Comparison of ENCODE assay signal across 8 cellular contexts in genomic region chr5:127030259-127031146, GRCh38. TPM values are rescaled to one million over a fixed set of nuclear protein-coding genes. Genes with fewer than 3 reads are reported as not detected.
DNase-seq lines count a peak whose midpoint lies in the region; ATAC-seq and TF ChIP-seq lines count a peak whose summit lies in the region.

Gene MARCHF3, minus strand, starts transcription at chr5:127030558. Its CDS starts 112,387 bp downstream, at chr5:126918171.

- peak in 1 of 2 donors; percentile 37 for TF ChIP-seq RAD21 in liver (IDR thresholded peaks at IDR 0.05)

- H3K4me1 ChIP-seq in liver (ENCODE audit: control insufficient read depth in 4 of 4, insufficient read depth in 4 of 4, low read length in 3 of 4): peaks cover 7 to 14% (median 12%) of the 10 kb centered on the region in 4 donors

- peak; percentile 98 for DNase-seq in CD1c-positive myeloid dendritic cell (ENCODE audit: extremely low spot score)
- peak; percentile 91 for DNase-seq in NCI-H748 treated with DMSO at 0.1 percent for 48 hours (lab: John Stamatoyannopoulos, UW)
- peak; percentile 92 to 95 for DNase-seq in activated CD4-positive, alpha-beta T cell treated with anti-CD3 and anti-CD28 coated beads, Interleukin-2, amount 50 U/mL, for 48 hours
- DNase-seq in dermis microvascular lymphatic vessel endothelial cell (ENCODE audit: low read depth in 2 of 2): peak; percentile 92 to 98
- DNase-seq in stimulated activated CD4-positive, alpha-beta T cell treated with anti-CD3 and anti-CD28 coated beads, Interleukin-4, amount 100 ng/mL, for 1 hour: peak; percentile 94

- no peaks in the 10 kb centered on the region for H3K27me3 ChIP-seq in liver (ENCODE audit: control insufficient read depth in 4 of 4, insufficient read depth in 4 of 4, low read length in 3 of 4)

- no peaks in the 10 kb centered on the region for H3K36me3 ChIP-seq in liver (ENCODE audit: control insufficient read depth in 4 of 4, insufficient read depth in 3 of 4, low read depth in 1 of 4, low read length in 3 of 4)

- H3K9ac ChIP-seq in liver (ENCODE audit: low read depth in 1 of 2, low read length in 2 of 2): peak within 1 kb of the TSS; percentile 24 to 62

- TF ChIP-seq CTCF in liver (IDR thresholded peaks at IDR 0.05; ENCODE audit: low read depth, low read length, missing input control): peak; percentile 11

- under 1% methylated on average over 97 of the region's 97 CpGs for whole genome bisulfite sequencing in liver

- H3K27ac ChIP-seq in liver (ENCODE audit: low read depth in 1 of 2, low read length in 2 of 2): peak within 1 kb of the TSS; percentile 62 to 71

- H3K9me3 ChIP-seq in liver (ENCODE audit: control insufficient read depth in 4 of 4, low read length in 3 of 4): no peaks in the 10 kb centered on the region

- peak within 1 kb of the TSS; percentile 70 to 76 (median 72) for H3K4me3 ChIP-seq in liver (ENCODE audit: low read depth in 1 of 3, low read length in 3 of 3)

- ATAC-seq in GM19372 (IDR thresholded peaks at IDR 0.05; ENCODE audit: low read depth, unreplicated experiment) (peak; percentile 91), HG03521 (IDR thresholded peaks at IDR 0.05; ENCODE audit: unreplicated experiment) (peak; percentile 97)

TF ChIP-seq in liver, 16 proteins besides CTCF, POLR2A, EP300 and RAD21:
- peak; percentile 61 for TF ChIP-seq YY1 (IDR thresholded peaks at IDR 0.05)
- TF ChIP-seq EGR1 (IDR thresholded peaks at IDR 0.05; ENCODE audit: low read depth in 2 of 2): peak in 1 of 2 donors; percentile 15
- TF ChIP-seq MAX (IDR thresholded peaks at IDR 0.05): no peak
- no peak for TF ChIP-seq HNF4A (conservative IDR thresholded peaks at IDR 0.05)
- TF ChIP-seq REST (IDR thresholded peaks at IDR 0.05): peak; percentile 77
- TF ChIP-seq RXRA (IDR thresholded peaks at IDR 0.05): no peak
- peak in 1 of 2 donors; percentile 54 for TF ChIP-seq JUND (IDR thresholded peaks at IDR 0.05)
- peak; percentile 88 for TF ChIP-seq TAF1 (conservative IDR thresholded peaks at IDR 0.05)
- TF ChIP-seq SP1 (IDR thresholded peaks at IDR 0.05): peak; percentile 79
- TF ChIP-seq GABPA (IDR thresholded peaks at IDR 0.05 in 1 of 2, conservative IDR thresholded peaks at IDR 0.05 in 1 of 2): peak in 1 of 2 donors; percentile 44
- TF ChIP-seq HNF4G (IDR thresholded peaks at IDR 0.05): no peak

RNA-seq across cellular contexts. Expression of gene MARCHF3, which starts in this region (rescaled TPM):
- total RNA-seq in dermis microvascular lymphatic vessel endothelial cell: 99.6 and 123 TPM in 2 replicates
- 10 to 100 TPM in 1 of 2 donors, 1 to 10 TPM in 1; 1.6 to 51.0 TPM for total RNA-seq in liver
- 1 to 10 TPM in 1 of 2 donors, under 1 TPM in 1; 0.93 to 1.1 TPM for polyA plus RNA-seq in liver

Comparison
In these comparisons a context has a peak if more than half of its experiments do, and no peak if none do; other contexts are left out.
1. Peak in every context shown above with its lines: DNase-seq, ATAC-seq, H3K4me3 ChIP-seq and H3K27ac ChIP-seq.